31 cellular contexts compared by ENCODE assay signal in the genomic region with DNA sequence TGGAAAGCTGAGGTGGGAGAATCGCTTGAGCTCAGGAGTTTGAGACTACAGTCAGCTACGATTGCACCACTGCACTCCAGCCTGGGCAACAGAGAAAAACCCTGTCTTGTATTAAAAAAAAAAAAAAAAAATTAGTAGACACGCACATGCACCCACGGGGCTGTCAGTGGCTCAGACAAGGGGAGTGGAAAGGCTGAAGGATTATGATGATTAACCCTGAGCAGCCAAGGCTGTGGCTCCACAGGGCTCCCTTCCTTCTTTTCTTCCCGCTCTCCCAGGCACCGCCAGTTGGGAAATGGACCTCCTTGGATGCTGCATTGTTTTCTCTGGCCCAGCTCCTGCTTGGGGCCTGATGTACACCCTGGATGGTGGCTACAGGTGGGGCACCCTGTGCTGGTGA. TPM values are rescaled to one million over a fixed set of nuclear protein-coding genes. Genes with fewer than 3 reads are reported as not detected.
"Had no signal": no experiment of that assay in that cellular context is flagged by ENCODE, and none has a peak within 500 bp of the region (broad histone marks: within the 10 kb centered on the region; RNA-seq: fewer than 3 reads in every experiment).

No MANE protein-coding gene starts in this region.

- H3K36me3 ChIP-seq: ascending aorta, cardiac muscle cell, esophagus muscularis mucosa, gastroesophageal sphincter, ovary, sigmoid colon, thyroid gland, upper lobe of right lung had no signal

- H3K27me3 ChIP-seq: ascending aorta, ovary, thyroid gland had no signal

- H3K27ac Mint-ChIP-seq: activated CD8-positive, alpha-beta T cell treated with anti-CD3 and anti-CD28 coated beads for 36 hours; activated naive CD8-positive, alpha-beta T cell; brain; immature natural killer cell; nephron progenitor cell; progenitor cell of endocrine pancreas; stimulated activated effector memory CD8-positive, alpha-beta T cell treated with anti-CD3 and anti-CD28 coated beads, Interleukin-12 subunit alpha, Interleukin-12 subunit beta, amount 100 ng/mL, for 72 hours; stimulated activated naive CD8-positive, alpha-beta T cell treated with anti-CD3 and anti-CD28 coated beads, Interleukin-15, Interleukin-2, amounts not matched to agents 100 ng/mL and 50 ng/mL, for 24 hours; T-helper 17 cell had no signal

- H3K27ac ChIP-seq: ascending aorta, cardiac muscle cell, esophagus muscularis mucosa, gastroesophageal sphincter, ovary, sigmoid colon, thyroid gland, upper lobe of right lung had no signal

- H3K9me3 Mint-ChIP-seq: activated CD8-positive, alpha-beta T cell treated with anti-CD3 and anti-CD28 coated beads for 36 hours; activated T-cell treated with anti-CD3 and anti-CD28 coated beads, Interleukin-2, amount 50 U/mL, for 4 hours; brain; immature natural killer cell; nephron progenitor cell; stimulated activated effector memory CD8-positive, alpha-beta T cell treated with anti-CD3 and anti-CD28 coated beads, Interleukin-12 subunit alpha, Interleukin-12 subunit beta, amount 100 ng/mL, for 72 hours; stimulated activated naive CD8-positive, alpha-beta T cell treated with anti-CD3 and anti-CD28 coated beads, Interleukin-15, Interleukin-2, amounts not matched to agents 100 ng/mL and 50 ng/mL, for 24 hours had no signal

- H3K9me3 ChIP-seq: ascending aorta, esophagus muscularis mucosa, gastroesophageal sphincter, mucosa of descending colon, ovary, sigmoid colon, thyroid gland, upper lobe of right lung had no signal

- H3K4me3 ChIP-seq: ascending aorta, cardiac muscle cell, esophagus muscularis mucosa, gastroesophageal sphincter, lung, mucosa of descending colon, ovary, sigmoid colon, thyroid gland, upper lobe of right lung had no signal

- H3K4me1 ChIP-seq: ascending aorta, sigmoid colon, upper lobe of right lung had no signal

- DNase-seq: activated CD4-positive, alpha-beta T cell treated with anti-CD3 and anti-CD28 coated beads for 1 hour; activated CD4-positive, alpha-beta T cell treated with anti-CD3 and anti-CD28 coated beads, Interleukin-2, amount 50 U/mL, for 1 hour; activated CD8-positive, alpha-beta T cell treated with anti-CD3 and anti-CD28 coated beads for 36 hours; activated naive CD4-positive, alpha-beta T cell; activated T-cell treated with anti-CD3 and anti-CD28 coated beads, Interleukin-2, amount 50 U/mL, for 4 hours; immature natural killer cell; nephron progenitor cell; ovary; sigmoid colon; small intestine; stimulated activated CD4-positive, alpha-beta T cell treated with anti-CD3 and anti-CD28 coated beads, Interleukin-4, amount 100 ng/mL, for 24 hours; T-helper 17 cell; thyroid gland; upper lobe of right lung had no signal

- H3K4me1 Mint-ChIP-seq: immature natural killer cell had no signal

- ATAC-seq: activated CD8-positive, alpha-beta T cell treated with anti-CD3 and anti-CD28 coated beads for 36 hours; activated T-cell treated with anti-CD3 and anti-CD28 coated beads, Interleukin-2, amount 50 U/mL, for 4 hours; left lobe of liver; stimulated activated effector memory CD8-positive, alpha-beta T cell treated with anti-CD3 and anti-CD28 coated beads, Interleukin-12 subunit alpha, Interleukin-12 subunit beta, amount 100 ng/mL, for 72 hours; T-helper 17 cell; upper lobe of right lung had no signal

- H3K36me3 Mint-ChIP-seq: activated naive CD8-positive, alpha-beta T cell; brain; immature natural killer cell; stimulated activated effector memory CD8-positive, alpha-beta T cell treated with anti-CD3 and anti-CD28 coated beads, Interleukin-12 subunit alpha, Interleukin-12 subunit beta, amount 100 ng/mL, for 72 hours had no signal

- H3K4me3 Mint-ChIP-seq: activated CD8-positive, alpha-beta T cell treated with anti-CD3 and anti-CD28 coated beads for 36 hours; activated naive CD8-positive, alpha-beta T cell; activated T-cell treated with anti-CD3 and anti-CD28 coated beads, Interleukin-2, amount 50 U/mL, for 4 hours; immature natural killer cell; nephron progenitor cell; stimulated activated effector memory CD8-positive, alpha-beta T cell treated with anti-CD3 and anti-CD28 coated beads, Interleukin-12 subunit alpha, Interleukin-12 subunit beta, amount 100 ng/mL, for 72 hours; stimulated activated naive CD8-positive, alpha-beta T cell treated with anti-CD3 and anti-CD28 coated beads, Interleukin-15, Interleukin-2, amounts not matched to agents 100 ng/mL and 50 ng/mL, for 24 hours; T-helper 17 cell had no signal

RNA-seq across cellular contexts. Expression of a gene that starts 49.0 kb away (rescaled TPM):
- total RNA-seq: activated CD8-positive, alpha-beta T cell treated with anti-CD3 and anti-CD28 coated beads for 36 hours; activated T-cell treated with anti-CD3 and anti-CD28 coated beads, Interleukin-2, amount 50 U/mL, for 4 hours; ascending aorta; fibroblast of villous mesenchyme; left lobe of liver; lung; mesenteric fat pad; myocyte; progenitor cell of endocrine pancreas; renal cortical epithelial cell; subcutaneous adipose tissue; T-helper 17 cell; upper lobe of right lung had no signal
- polyA plus RNA-seq: immature natural killer cell had no signal
